1 cellular context compared by ENCODE assay signal in genomic region chr10:72330059-72330426, GRCh38.
TF ChIP-seq lines count a peak whose summit lies in the region.

No MANE protein-coding gene starts in this region.

TF ChIP-seq in HepG2, 621 proteins besides CTCF, POLR2A, EP300 and RAD21:
- TF ChIP-seq ZNF629 (CRISPR knock-in tag; conservative IDR thresholded peaks at IDR 0.05): peak; percentile 95
- TF ChIP-seq BHLHE40 (IDR thresholded peaks at IDR 0.05; ENCODE audit: low read length): no peak
- no peak for TF ChIP-seq TAF15 (IDR thresholded peaks at IDR 0.05; ENCODE audit: low read depth, low read length, poor library complexity, severe bottlenecking)
- peak; percentile 81; the same call in 1 of the 2 replicates for TF ChIP-seq CHD4 (IDR thresholded peaks at IDR 0.05; ENCODE audit: borderline replicate concordance, low read length)
